8 cellular contexts compared by ENCODE assay signal in the genomic region with DNA sequence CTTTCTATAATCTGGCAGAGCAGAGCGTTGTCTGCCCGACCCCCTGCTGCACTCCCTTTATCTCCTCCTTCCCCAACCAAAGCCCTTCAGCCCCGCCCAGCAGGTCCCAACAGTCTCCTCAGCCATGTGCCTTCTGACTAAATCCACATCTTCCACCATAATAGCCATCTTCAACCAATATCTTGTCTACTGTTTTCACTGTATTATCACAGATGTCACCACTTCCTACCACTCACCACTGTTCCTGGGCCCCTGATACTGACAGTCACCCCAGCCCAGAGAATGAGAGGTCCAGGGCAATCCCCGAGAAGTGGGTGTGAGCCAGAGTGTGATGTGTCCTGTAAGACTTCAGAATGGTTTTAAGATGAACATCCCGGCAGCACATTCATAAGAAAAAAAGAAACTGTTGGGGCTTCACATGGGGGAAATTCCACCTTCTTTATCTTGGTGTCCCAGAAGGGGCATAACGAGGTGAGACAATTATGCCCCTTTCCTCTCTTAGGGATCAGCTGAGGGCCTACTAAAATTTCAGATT. TPM values are rescaled to one million over a fixed set of nuclear protein-coding genes. Genes with fewer than 3 reads are reported as not detected.
DNase-seq lines count a peak whose midpoint lies in the region; ATAC-seq and TF ChIP-seq lines count a peak whose summit lies in the region.

No MANE protein-coding gene starts in this region.

- intact Hi-C loops in activated B cell treated with CpG ODN at 0.5 μM for 24 hours (cut with micrococcal nuclease), result loop anchor here (1.0 to 5.0 kb wide), 3 partner anchors 9 to 1614 kb away; partner anchors contain the start of genes CISD1 and IPMK

- H3K36me3 Mint-ChIP-seq in activated B cell treated with CpG ODN at 0.5 μM for 24 hours (ENCODE audit: low read depth), result no peaks in the 10 kb centered on the region
- no peaks in the 10 kb centered on the region for H3K36me3 Mint-ChIP-seq in naive B cell

- ATAC-seq in GM18499 (IDR thresholded peaks at IDR 0.05; ENCODE audit: insufficient read depth, unreplicated experiment), result peak; percentile 60
- ATAC-seq in HG02623 (IDR thresholded peaks at IDR 0.05; ENCODE audit: unreplicated experiment), result peak; percentile 76
- ATAC-seq in activated B cell treated with CpG ODN at 0.5 μM for 24 hours (ENCODE audit: low read depth), result peak; percentile 63
- peak in 1 of 2 donors; percentile 20 for ATAC-seq in naive B cell (ENCODE audit: low read depth in 2 of 2)

- CTCF ChIA-PET in activated B cell treated with CpG ODN at 0.5 μM for 24 hours (lab: Charles Lee), result interaction anchor here (1.0 to 1.1 kb wide), 2 partner anchors 8 to 50 kb away, joined by 3 read pairs; no protein-coding TSS in a partner anchor

- no peaks in the 10 kb centered on the region for H3K9me3 Mint-ChIP-seq in activated B cell treated with CpG ODN at 0.5 μM for 24 hours
- H3K9me3 Mint-ChIP-seq in naive B cell, result no peaks in the 10 kb centered on the region

- TF ChIP-seq CTCF in activated B cell treated with CpG ODN at 0.5 μM for 24 hours (IDR thresholded peaks at IDR 0.05), result no peak

- H3K27ac Mint-ChIP-seq in activated B cell treated with CpG ODN at 0.5 μM for 24 hours (peak overlapping the region; percentile 54), naive B cell (peak overlapping the region in 5 of 6 donors; percentile 44 to 91 (median 70))

- H3K4me3 Mint-ChIP-seq in activated B cell treated with CpG ODN at 0.5 μM for 24 hours, result peak overlapping the region; percentile 39
- H3K4me3 Mint-ChIP-seq in naive B cell, result peak overlapping the region in 4 of 8 donors; percentile 1 to 41 (median 24)

- DNase-seq in activated B cell treated with CpG ODN at 0.5 μM for 24 hours, result no peak
- DNase-seq in naive B cell, result no peak
- DNase-seq in Ammon's horn (ENCODE audit: low spot score), result no peak
- DNase-seq in kidney tubule cell (ENCODE audit: low spot score), result no peak
- no peak for DNase-seq in glomerular visceral epithelial cell (ENCODE audit: extremely low spot score)
- no peak for DNase-seq in ecto neural progenitor cell (ENCODE audit: low spot score)

- H3K4me1 Mint-ChIP-seq in activated B cell treated with CpG ODN at 0.5 μM for 24 hours (peaks cover 89% of the 10 kb centered on the region), naive B cell (peaks cover 65 to 89% (median 87%) of the 10 kb centered on the region in 3 donors)

- no peaks in the 10 kb centered on the region for H3K27me3 Mint-ChIP-seq in activated B cell treated with CpG ODN at 0.5 μM for 24 hours
- no peaks in the 10 kb centered on the region for H3K27me3 Mint-ChIP-seq in naive B cell

- POLR2A ChIA-PET in activated B cell treated with CpG ODN at 0.5 μM for 24 hours (lab: Charles Lee), result interaction anchor here (1.5 kb wide), 1 partner anchor 25 kb away, joined by 9 read pairs; the partner anchor contains the start of gene CCDC6

RNA-seq across cellular contexts. Expression of gene CCDC6, which starts 25.3 kb away (rescaled TPM):
- 27.9 and 32.2 TPM in 2 replicates for total RNA-seq in activated B cell treated with CpG ODN at 0.5 μM for 24 hours
- 10 to 100 TPM in 4 of 6 donors, 1 to 10 TPM in 2; 7.8 to 20.9 (median 11.7) TPM for polyA plus RNA-seq in naive B cell (ENCODE audit: low read depth in 6 of 6)
